16 cellular contexts compared by ENCODE assay signal in genomic region chr6:157216570-157216969, GRCh38.
DNase-seq lines count a peak whose midpoint lies in the region; ATAC-seq and TF ChIP-seq lines count a peak whose summit lies in the region.
"Had no signal": no experiment of that assay in that cellular context is flagged by ENCODE, and none has a peak within 500 bp of the region (broad histone marks: within the 10 kb centered on the region; RNA-seq: fewer than 3 reads in every experiment).

No MANE protein-coding gene starts in this region.

- no peak for ATAC-seq in left ventricle myocardium superior
- ATAC-seq: Panc1 had no signal

- peaks cover 1% of the 10 kb centered on the region for H3K36me3 Mint-ChIP-seq in T-helper 1 cell treated with Interleukin-12 subunit alpha and Interleukin-12 subunit beta and Interleukin-4 antibody, amounts not matched to agents 30 μg/mL and 1 μg/mL, for 36 hours (ENCODE audit: low read depth)
- H3K36me3 Mint-ChIP-seq in neural progenitor cell = peaks cover 2% of the 10 kb centered on the region

- H3K4me2 ChIP-seq in neural progenitor cell = no peak overlapping the region
- H3K4me2 ChIP-seq: BLaER1 had no signal

- peak overlapping the region; percentile 63 for H3K27ac Mint-ChIP-seq in T-helper 1 cell treated with Interleukin-12 subunit alpha and Interleukin-12 subunit beta and Interleukin-4 antibody, amounts not matched to agents 30 μg/mL and 1 μg/mL, for 36 hours
- H3K27ac Mint-ChIP-seq in neural progenitor cell = no peak overlapping the region

- intact Hi-C loops in left ventricle myocardium superior (cut with micrococcal nuclease) = no loop called here

- no peaks in the 10 kb centered on the region for H3K4me1 ChIP-seq in neural progenitor cell

- no peaks in the 10 kb centered on the region for H3K9me3 Mint-ChIP-seq in T-helper 1 cell treated with Interleukin-12 subunit alpha and Interleukin-12 subunit beta and Interleukin-4 antibody, amounts not matched to agents 30 μg/mL and 1 μg/mL, for 36 hours
- no peaks in the 10 kb centered on the region for H3K9me3 Mint-ChIP-seq in neural progenitor cell

- no peaks in the 10 kb centered on the region for H3K36me3 ChIP-seq in neural progenitor cell
- H3K36me3 ChIP-seq: BLaER1 had no signal

- no peak overlapping the region for H3K4me3 Mint-ChIP-seq in T-helper 1 cell treated with Interleukin-12 subunit alpha and Interleukin-12 subunit beta and Interleukin-4 antibody, amounts not matched to agents 30 μg/mL and 1 μg/mL, for 36 hours
- peak overlapping the region; percentile 57 for H3K4me3 Mint-ChIP-seq in neural progenitor cell

- H3K9me3 ChIP-seq in neural progenitor cell (ENCODE audit: low read depth) = no peaks in the 10 kb centered on the region
- H3K9me3 ChIP-seq: BLaER1 had no signal

- H3F3A ChIP-seq in neural progenitor cell (ENCODE audit: low read depth) = no peaks in the 10 kb centered on the region

- no peak for DNase-seq in T-helper 1 cell
- DNase-seq in stimulated activated CD4-positive, alpha-beta T cell treated with anti-CD3 and anti-CD28 coated beads, Interleukin-1b, Interleukin-23, amount 100 ng/mL, for 48 hours = peak; percentile 55
- DNase-seq in stimulated activated CD4-positive, alpha-beta T cell treated with anti-CD3 and anti-CD28 coated beads, Interleukin-4, amount 100 ng/mL, for 1 hour = no peak
- no peak for DNase-seq in neural progenitor cell (ENCODE audit: low spot score)
- DNase-seq in H4 (ENCODE audit: low spot score) = no peak
- DNase-seq in left ventricle myocardium superior = no peak
- no peak for DNase-seq in MV-4-11 (lab: John Stamatoyannopoulos, UW)
- DNase-seq: H7, KG1, NCI-H1092 treated with DMSO at 0.1 percent for 48 hours, NCI-H748 treated with DMSO at 0.1 percent for 48 hours had no signal

- no peak overlapping the region for H2AFZ ChIP-seq in neural progenitor cell (replicated peaks)

- H3K4me3 ChIP-seq in neural progenitor cell = no peak overlapping the region
- H3K4me3 ChIP-seq: BLaER1 had no signal

- no peak for TF ChIP-seq CTCF in neural progenitor cell (IDR thresholded peaks at IDR 0.05)

- no peak overlapping the region for H3K27ac ChIP-seq in neural progenitor cell
- H3K27ac ChIP-seq: 22Rv1, BLaER1, HL-60 had no signal

- no peaks in the 10 kb centered on the region for H3K27me3 ChIP-seq in neural progenitor cell

- H3K4me1 Mint-ChIP-seq in T-helper 1 cell treated with Interleukin-12 subunit alpha and Interleukin-12 subunit beta and Interleukin-4 antibody, amounts not matched to agents 30 μg/mL and 1 μg/mL, for 36 hours (ENCODE audit: low read depth) = peaks cover 12% of the 10 kb centered on the region
- H3K4me1 Mint-ChIP-seq in neural progenitor cell = peaks cover 6% of the 10 kb centered on the region

- no peaks in the 10 kb centered on the region for H3K79me2 ChIP-seq in neural progenitor cell (ENCODE audit: low read depth)

- H3K27me3 Mint-ChIP-seq in T-helper 1 cell treated with Interleukin-12 subunit alpha and Interleukin-12 subunit beta and Interleukin-4 antibody, amounts not matched to agents 30 μg/mL and 1 μg/mL, for 36 hours (ENCODE audit: low read depth) = no peaks in the 10 kb centered on the region
- peaks cover 8% of the 10 kb centered on the region for H3K27me3 Mint-ChIP-seq in neural progenitor cell (ENCODE audit: insufficient read depth, low read depth)

- no peak overlapping the region for H3K9ac ChIP-seq in neural progenitor cell
- H3K9ac ChIP-seq: BLaER1 had no signal

- H4K20me1 ChIP-seq in neural progenitor cell (ENCODE audit: low read depth) = no peaks in the 10 kb centered on the region
- H4K20me1 ChIP-seq: BLaER1 had no signal
